Comparison of ENCODE assay signal across 12 cellular contexts in the genomic region with DNA sequence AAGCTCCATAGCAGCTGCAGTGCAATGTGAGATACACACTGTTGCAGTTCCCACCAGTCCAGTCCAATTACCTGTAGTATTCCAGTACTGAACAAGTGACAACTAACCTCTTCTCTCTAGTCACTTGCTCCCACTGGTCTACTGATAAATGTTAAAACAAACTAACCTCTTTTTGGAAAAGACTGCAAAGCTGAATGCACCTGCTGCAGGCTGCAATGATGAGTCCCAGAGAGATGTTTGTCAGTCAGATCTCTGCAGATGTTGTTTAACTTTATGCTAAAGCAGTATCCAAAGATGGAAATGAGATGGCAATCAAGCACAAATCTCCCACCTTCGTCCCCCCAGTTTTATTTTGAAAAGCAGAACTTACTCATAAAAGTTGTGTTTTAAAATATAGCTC. TPM values are rescaled to one million over a fixed set of nuclear protein-coding genes. Genes with fewer than 3 reads are reported as not detected.
"Had no signal": no experiment of that assay in that cellular context is flagged by ENCODE, and none has a peak within 500 bp of the region (broad histone marks: within the 10 kb centered on the region; RNA-seq: fewer than 3 reads in every experiment).

No MANE protein-coding gene starts in this region.

- H3K27ac Mint-ChIP-seq: activated naive CD4-positive, alpha-beta T cell treated with anti-CD3 and anti-CD28 coated beads, Interleukin-2, amount 10 ng/mL, durations not matched to agents 7 days and 5 days; activated T-helper 2 cell treated with anti-CD3 and anti-CD28 coated beads, Interferon-gamma antibody, Interleukin-2, Interleukin-4, amounts not matched to agents 10 μg/mL and 5 μg/mL and 100 μg/mL, durations not matched to agents 14 hours and 24 hours and 36 hours; naive B cell; stimulated activated memory B cell treated with anti-CD40 and anti-IgM and Interleukin-4, amounts not matched to agents 10 μg/mL and 1 μg/mL and 100 μg/mL, for 72 hours; T-helper 2 cell treated with Interferon-gamma antibody and Interleukin-4, amounts not matched to agents 5 μg/mL and 100 μg/mL, for 36 hours had no signal

- H3K27me3 Mint-ChIP-seq: activated naive CD4-positive, alpha-beta T cell treated with anti-CD3 and anti-CD28 coated beads, Interleukin-2, amount 10 ng/mL, durations not matched to agents 7 days and 5 days; stimulated activated memory B cell treated with anti-CD40 and anti-IgM and Interleukin-4, amounts not matched to agents 10 μg/mL and 1 μg/mL and 100 μg/mL, for 72 hours had no signal

- ATAC-seq: left lobe of liver; stimulated activated memory B cell treated with anti-CD40 and anti-IgM and Interleukin-4, amounts not matched to agents 10 μg/mL and 1 μg/mL and 100 μg/mL, for 72 hours had no signal

- H3K4me1 Mint-ChIP-seq: activated naive CD4-positive, alpha-beta T cell treated with anti-CD3 and anti-CD28 coated beads, Interleukin-2, amount 10 ng/mL, durations not matched to agents 7 days and 5 days; naive B cell; stimulated activated memory B cell treated with anti-CD40 and anti-IgM and Interleukin-4, amounts not matched to agents 10 μg/mL and 1 μg/mL and 100 μg/mL, for 72 hours had no signal

- DNase-seq: activated CD4-positive, alpha-beta T cell treated with anti-CD3 and anti-CD28 coated beads, Interleukin-2, amount 50 U/mL, for 4 hours; activated CD4-positive, CD25-positive, alpha-beta regulatory T cell treated with anti-CD3 and anti-CD28 coated beads, Interleukin-2, amount 50 U/mL, for 72 hours; activated naive CD4-positive, alpha-beta T cell treated with anti-CD3 and anti-CD28 coated beads, Interleukin-2, amount 10 ng/mL, durations not matched to agents 7 days and 5 days; mammary epithelial cell; naive B cell; stimulated activated CD4-positive, alpha-beta T cell treated with anti-CD3 and anti-CD28 coated beads, Interleukin-2, amount 100 ng/mL, for 48 hours; transverse colon had no signal

- H3K9me3 Mint-ChIP-seq: activated naive CD4-positive, alpha-beta T cell treated with anti-CD3 and anti-CD28 coated beads, Interleukin-2, amount 10 ng/mL, durations not matched to agents 7 days and 5 days; stimulated activated memory B cell treated with anti-CD40 and anti-IgM and Interleukin-4, amounts not matched to agents 10 μg/mL and 1 μg/mL and 100 μg/mL, for 72 hours; T-helper 2 cell treated with Interferon-gamma antibody and Interleukin-4, amounts not matched to agents 5 μg/mL and 100 μg/mL, for 36 hours had no signal

- H3K36me3 Mint-ChIP-seq: activated naive CD4-positive, alpha-beta T cell treated with anti-CD3 and anti-CD28 coated beads, Interleukin-2, amount 10 ng/mL, durations not matched to agents 7 days and 5 days; naive B cell; stimulated activated memory B cell treated with anti-CD40 and anti-IgM and Interleukin-4, amounts not matched to agents 10 μg/mL and 1 μg/mL and 100 μg/mL, for 72 hours had no signal

- H3K4me3 Mint-ChIP-seq: activated naive CD4-positive, alpha-beta T cell treated with anti-CD3 and anti-CD28 coated beads, Interleukin-2, amount 10 ng/mL, durations not matched to agents 7 days and 5 days; naive B cell; stimulated activated memory B cell treated with anti-CD40 and anti-IgM and Interleukin-4, amounts not matched to agents 10 μg/mL and 1 μg/mL and 100 μg/mL, for 72 hours; T-helper 2 cell treated with Interferon-gamma antibody and Interleukin-4, amounts not matched to agents 5 μg/mL and 100 μg/mL, for 36 hours had no signal

RNA-seq across cellular contexts. Expression of a gene that starts 7.8 kb away (rescaled TPM):
- total RNA-seq: mammary epithelial cell, mononuclear cell had no signal
